ENCODE assay signal across 3 cellular contexts in the genomic region with DNA sequence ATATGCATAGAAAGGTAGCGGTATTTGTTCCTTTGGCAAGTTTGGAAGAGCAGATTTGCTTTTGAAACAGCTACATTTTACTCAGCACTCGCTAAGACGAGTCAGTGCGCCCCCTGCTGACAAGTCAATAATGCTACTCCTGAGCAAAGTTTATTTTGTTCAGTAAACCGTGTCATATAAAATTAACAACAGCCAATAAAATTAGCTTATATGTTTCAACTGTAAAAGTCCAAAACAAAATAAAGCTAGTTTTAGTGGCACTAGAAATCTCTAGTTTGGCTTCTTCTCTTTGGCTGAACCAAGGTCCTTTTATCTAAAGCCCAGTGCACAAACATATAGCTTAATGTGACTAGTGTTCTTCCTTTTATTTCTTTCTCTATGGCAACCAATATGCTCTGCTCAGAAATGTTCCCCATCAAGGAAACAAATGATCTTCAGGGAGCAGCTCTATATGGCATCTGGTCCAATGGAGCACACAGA.
A peak's percentile ranks its signal among the peaks of the same experiment; 100 is the strongest.
TF ChIP-seq lines count a peak whose summit lies in the region.

No MANE protein-coding gene starts in this region.

TF ChIP-seq in A549, 52 proteins besides CTCF, POLR2A, EP300 and RAD21:
- TF ChIP-seq SMC3 (IDR thresholded peaks at IDR 0.05) (peak; percentile 76), HOXB5 (CRISPR knock-in tag; IDR thresholded peaks at IDR 0.05) (no peak), TP53 (CRISPR knock-in tag; IDR thresholded peaks at IDR 0.05) (no peak)

TF ChIP-seq in IMR-90, 13 proteins besides CTCF, POLR2A, EP300 and RAD21:
- TF ChIP-seq MAFK (IDR thresholded peaks at IDR 0.05; ENCODE audit: low read depth, low read length) (no peak), RFX5 (IDR thresholded peaks at IDR 0.05; ENCODE audit: low read depth, low read length) (no peak), SMC3 (IDR thresholded peaks at IDR 0.05; ENCODE audit: low read depth, low read length) (peak; percentile 48), CHD1 (IDR thresholded peaks at IDR 0.05; ENCODE audit: low read depth, low read length) (no peak)

TF ChIP-seq in GM12878, 131 proteins besides CTCF, POLR2A, EP300 and RAD21:
- TF ChIP-seq SMC3 (IDR thresholded peaks at IDR 0.05; ENCODE audit: borderline replicate concordance, low read length) (peak; percentile 51; the same call in 1 of the 2 replicates), ZBTB33 (IDR thresholded peaks at IDR 0.05) (no peak)
